23 cellular contexts compared by ENCODE assay signal in the genomic region with DNA sequence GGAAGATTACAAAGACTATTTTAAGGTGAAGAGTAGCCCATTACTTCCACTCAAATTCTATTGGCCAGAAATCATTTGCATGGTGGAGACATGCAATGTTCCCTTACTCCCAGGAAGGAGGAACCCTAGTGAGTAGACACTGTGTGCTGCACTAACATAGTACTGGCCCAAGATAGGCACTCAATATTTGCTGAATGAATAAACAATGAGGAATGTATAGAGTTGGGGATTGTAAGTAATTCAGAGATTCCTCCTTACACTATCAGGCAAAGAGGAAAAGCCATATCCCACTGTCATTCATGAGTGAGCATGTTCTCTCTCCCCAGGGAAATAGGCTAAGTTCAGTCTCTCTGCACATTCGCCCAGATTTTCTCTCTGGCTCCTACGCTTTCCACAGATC.
"Had no signal": no experiment of that assay in that cellular context is flagged by ENCODE, and none has a peak within 500 bp of the region (broad histone marks: within the 10 kb centered on the region; RNA-seq: fewer than 3 reads in every experiment).

No MANE protein-coding gene starts in this region.

- H3K27me3 ChIP-seq: pancreas, uterus had no signal

- H3K4me1 ChIP-seq: left lung, lower lobe of right lung, pancreas, prostate gland, spleen, tibial artery, uterus had no signal

- H3K27ac ChIP-seq: left lung, lower lobe of right lung, pancreas, prostate gland, spleen, suprapubic skin, thoracic aorta, tibial artery, uterus had no signal

- DNase-seq: kidney glomerular epithelial cell; left colon; left lung; lower lobe of right lung; mammary epithelial cell; mesenchymal stem cell; naive thymus-derived CD8-positive, alpha-beta T cell; nucleus accumbens; pancreas; posterior cingulate gyrus; retina; right cardiac atrium; small intestine; spleen; stimulated activated CD4-positive, alpha-beta T cell treated with anti-CD3 and anti-CD28 coated beads, Interleukin-4, amount 100 ng/mL, for 24 hours; stimulated activated naive CD4-positive, alpha-beta T cell; tibial artery; uterus had no signal

- ATAC-seq: left colon; left lung; lower lobe of right lung; naive thymus-derived CD8-positive, alpha-beta T cell; pancreas; right cardiac atrium; sciatic nerve; stimulated activated effector memory CD8-positive, alpha-beta T cell treated with anti-CD3 and anti-CD28 coated beads, Interleukin-12 subunit alpha, Interleukin-12 subunit beta, amount 100 ng/mL, for 72 hours had no signal

- H3K36me3 ChIP-seq: left lung, lower lobe of right lung, pancreas, prostate gland, spleen, suprapubic skin, thoracic aorta, tibial artery, uterus had no signal

- H3K4me3 ChIP-seq: left lung, lower lobe of right lung, pancreas, prostate gland, spleen, suprapubic skin, thoracic aorta, tibial artery, uterus had no signal

- H3K9me3 ChIP-seq: left lung, lower lobe of right lung, pancreas, prostate gland, spleen, suprapubic skin, thoracic aorta, tibial artery, uterus had no signal
